ENCODE assay signal across 8 cellular contexts in the genomic region with DNA sequence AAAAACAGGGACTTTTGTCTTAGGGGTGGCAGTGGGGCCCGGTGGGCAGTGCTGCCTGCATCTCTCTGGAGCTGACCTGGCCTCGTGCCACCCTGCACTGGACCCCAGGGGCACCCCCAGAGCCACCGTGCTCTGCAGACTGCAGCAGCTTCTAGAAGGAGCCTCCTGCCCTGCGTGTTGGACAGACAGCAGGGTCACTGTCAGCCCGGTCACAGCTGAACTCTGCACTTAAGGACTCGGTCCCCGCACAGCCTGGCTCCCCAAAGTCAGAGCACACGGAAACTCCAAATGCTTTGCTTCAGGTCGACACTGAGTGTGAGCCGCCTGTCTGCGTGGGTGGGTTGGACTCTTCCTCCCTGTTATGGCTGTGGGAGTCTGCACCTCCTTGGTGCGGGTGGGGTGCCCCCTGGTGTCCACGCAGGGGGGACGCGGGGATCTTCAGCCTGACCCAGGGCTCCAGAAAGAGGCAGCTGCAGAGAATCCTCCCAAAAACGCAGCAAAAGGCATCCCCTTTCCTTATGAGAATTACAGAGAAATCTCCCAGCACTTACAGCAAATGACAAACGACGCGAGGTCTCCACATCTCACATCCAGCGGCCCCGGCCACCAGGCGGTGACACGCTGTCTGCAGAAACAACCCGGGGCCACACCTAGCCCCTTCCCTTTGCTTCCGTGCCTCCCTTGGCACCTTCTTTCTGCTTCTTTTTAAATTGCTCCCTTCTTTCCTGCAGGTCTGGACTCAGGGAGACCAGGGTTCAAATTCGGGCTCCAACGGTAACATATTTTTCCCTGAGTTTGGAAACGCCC. TPM values are rescaled to one million over a fixed set of nuclear protein-coding genes. Genes with fewer than 3 reads are reported as not detected.
DNase-seq lines count a peak whose midpoint lies in the region; ATAC-seq and TF ChIP-seq lines count a peak whose summit lies in the region.

No MANE protein-coding gene starts in this region.

- DNase-seq in DMS53 (lab: John Stamatoyannopoulos, UW) (peak; percentile 70), MM.1S (no peak), astrocyte of the spinal cord (ENCODE audit: low read depth, low spot score) (no peak), left colon (peak; percentile 57 to 73), stromal cell of bone marrow (ENCODE audit: low read depth) (peak; percentile 16), NOMO-1 treated with DMSO at 0.1 percent for 48 hours (lab: John Stamatoyannopoulos, UW; ENCODE audit: unreplicated experiment) (no peak)

- ATAC-seq in left colon (peak; percentile 100), GM19467 (IDR thresholded peaks at IDR 0.05; ENCODE audit: unreplicated experiment) (no peak), GM18868 (IDR thresholded peaks at IDR 0.05; ENCODE audit: unreplicated experiment) (no peak)

- TF ChIP-seq CTCF in MM.1S (IDR thresholded peaks at IDR 0.05; ENCODE audit: low read length) (peak; percentile 42), astrocyte of the spinal cord (IDR thresholded peaks at IDR 0.05; ENCODE audit: low read depth, low read length) (peak; percentile 17)

- no peaks in the 10 kb centered on the region for H3K9me3 ChIP-seq in MM.1S (replicated peaks; ENCODE audit: insufficient read depth, low read length)

- H3K27me3 ChIP-seq in MM.1S (replicated peaks; ENCODE audit: insufficient read depth, low read length), result no peaks in the 10 kb centered on the region

- no peaks in the 10 kb centered on the region for H4K20me1 ChIP-seq in MM.1S (ENCODE audit: insufficient read depth, low read length)

- no peak overlapping the region for H3K9ac ChIP-seq in MM.1S (ENCODE audit: low read length)

- no peak overlapping the region for H2AFZ ChIP-seq in MM.1S (ENCODE audit: low read length)

- H3K27ac ChIP-seq in MM.1S (ENCODE audit: low read length), result no peak overlapping the region

- H3K79me2 ChIP-seq in MM.1S (ENCODE audit: low read length), result no peaks in the 10 kb centered on the region

- H3K4me3 ChIP-seq in MM.1S (ENCODE audit: low read length), result no peak overlapping the region
- H3K4me3 ChIP-seq in astrocyte of the spinal cord (ENCODE audit: low read depth, low read length), result no peak overlapping the region

- no peak overlapping the region for H3K4me2 ChIP-seq in MM.1S (ENCODE audit: low read depth, low read length)

- no peaks in the 10 kb centered on the region for H3K4me1 ChIP-seq in MM.1S (ENCODE audit: low read length)

- intact Hi-C loops in left colon (cut with DNase I, micrococcal nuclease), result loop anchor here in 1 of 2 donors (5.0 kb wide), 1 partner anchor 204 kb away; no protein-coding TSS in a partner anchor

- no peaks in the 10 kb centered on the region for H3K36me3 ChIP-seq in MM.1S (replicated peaks; ENCODE audit: insufficient read depth, low read length)

- no peaks in the 10 kb centered on the region for H3F3A ChIP-seq in MM.1S (ENCODE audit: insufficient read depth, low read length)

- in situ Hi-C loops in astrocyte of the spinal cord (cut with HindIII; ENCODE audit: low sequenced_read_pairs), result no loop called here

- H3K9me2 ChIP-seq in MM.1S (replicated peaks; ENCODE audit: insufficient read depth, low read length), result no peaks in the 10 kb centered on the region

RNA-seq across cellular contexts. Expression of gene DACT2, which starts 36.3 kb away (rescaled TPM):
- total RNA-seq in left colon, result 1 to 10 TPM; 1.9 to 2.5 TPM

Comparison
In these comparisons a context has a peak if more than half of its experiments do, and no peak if none do; other contexts are left out.
1. DNase-seq: peak in DMS53 (single experiment), left colon (2 of 2) and stromal cell of bone marrow (single experiment); none in MM.1S (single experiment), astrocyte of the spinal cord (single experiment) and NOMO-1 treated with DMSO at 0.1 percent for 48 hours (single experiment).